Comparison of ENCODE assay signal across 9 cellular contexts in the genomic region with DNA sequence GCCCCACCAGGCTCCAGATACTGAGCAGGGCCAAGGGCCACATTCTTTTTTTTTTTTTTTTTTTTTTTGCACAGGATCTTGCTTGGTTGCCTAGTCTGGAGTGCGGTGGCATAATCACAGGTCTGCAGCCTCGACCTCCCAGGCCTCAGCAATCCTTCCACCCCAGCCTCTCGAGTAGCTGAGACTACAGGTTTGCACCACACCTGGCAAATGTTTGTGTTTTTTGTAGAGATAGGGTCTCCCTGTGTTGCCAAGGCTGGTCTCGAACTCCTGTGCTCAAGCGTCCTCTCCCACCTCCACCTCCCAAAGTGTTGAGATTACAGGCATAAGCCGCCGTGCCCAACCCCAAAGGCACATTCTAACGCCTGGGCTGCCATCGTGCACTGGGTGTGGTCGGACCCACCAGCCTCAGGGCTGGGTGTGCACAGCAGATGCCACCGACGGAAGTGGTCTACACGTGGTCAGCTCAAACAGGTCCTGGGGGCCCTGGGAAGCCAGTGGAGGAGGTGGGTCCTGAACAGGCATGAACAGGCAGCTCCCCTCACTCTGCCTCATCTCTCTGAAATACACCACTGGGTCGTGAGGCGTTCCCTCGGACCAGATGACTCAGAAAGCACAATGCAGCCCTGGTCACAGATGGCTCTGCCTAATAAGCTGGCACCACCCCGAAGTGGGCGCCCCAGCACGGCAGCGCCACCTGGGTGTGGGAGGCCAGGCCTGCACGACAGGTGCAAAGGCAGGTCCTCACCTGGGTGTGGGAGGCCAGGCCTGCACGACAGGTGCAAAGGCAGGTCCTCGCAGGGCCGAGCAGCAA. TPM values are rescaled to one million over a fixed set of nuclear protein-coding genes. Genes with fewer than 3 reads are reported as not detected.
DNase-seq lines count a peak whose midpoint lies in the region; ATAC-seq and TF ChIP-seq lines count a peak whose summit lies in the region.
"Had no signal": no experiment of that assay in that cellular context is flagged by ENCODE, and none has a peak within 500 bp of the region (broad histone marks: within the 10 kb centered on the region; RNA-seq: fewer than 3 reads in every experiment).

No MANE protein-coding gene starts in this region.

- H3K36me3 Mint-ChIP-seq in activated CD4-positive, alpha-beta T cell treated with anti-CD3 and anti-CD28 coated beads for 36 hours (ENCODE audit: low read depth), result no peaks in the 10 kb centered on the region

- TF ChIP-seq POLR2A in sigmoid colon (IDR thresholded peaks at IDR 0.05), result no peak

- H3K4me2 ChIP-seq in DOHH2 (ENCODE audit: low read length), result 0 out of 2 replicates have a peak overlapping the region, but pooled peaks have one; percentile 25

- peaks cover 5% of the 10 kb centered on the region for H3K9me3 Mint-ChIP-seq in activated CD4-positive, alpha-beta T cell treated with anti-CD3 and anti-CD28 coated beads for 36 hours (ENCODE audit: low read depth)

- H3K27ac Mint-ChIP-seq in activated CD4-positive, alpha-beta T cell treated with anti-CD3 and anti-CD28 coated beads for 36 hours, result no peak overlapping the region

- no peaks in the 10 kb centered on the region for H3K79me2 ChIP-seq in DOHH2 (ENCODE audit: control insufficient read depth, low read length)

- peak; percentile 77 for ATAC-seq in activated CD4-positive, alpha-beta T cell treated with anti-CD3 and anti-CD28 coated beads for 36 hours
- ATAC-seq in GM21786 (IDR thresholded peaks at IDR 0.05; ENCODE audit: unreplicated experiment) (no peak), HG03280 (IDR thresholded peaks at IDR 0.05; ENCODE audit: unreplicated experiment) (no peak)

- H3K4me3 ChIP-seq in DOHH2 (ENCODE audit: low read length) (no peak overlapping the region), sigmoid colon (no peak overlapping the region), ascending aorta (no peak overlapping the region)
- H3K4me3 ChIP-seq: SJSA1 had no signal

- intact Hi-C loops in activated CD4-positive, alpha-beta T cell treated with anti-CD3 and anti-CD28 coated beads for 36 hours (cut with DNase I, micrococcal nuclease), result loop anchor here in 1 of 2 experiments (2.0 kb wide), 1 partner anchor 33 kb away; no protein-coding TSS in a partner anchor
- intact Hi-C loops in sigmoid colon (cut with DNase I), result loop anchor here (5.0 kb wide), 1 partner anchor 77 kb away; the partner anchor contains the start of gene PGGHG
- intact Hi-C loops in ascending aorta (cut with DNase I), result no loop called here

- WGBS in sigmoid colon, 2 donors, result 59 to 71% methylated on average over 24 of the region's 24 CpGs

- TF ChIP-seq CTCF in DOHH2 (IDR thresholded peaks at IDR 0.05; ENCODE audit: low read depth, low read length, poor library complexity, severe bottlenecking) (peak; percentile 80), sigmoid colon (IDR thresholded peaks at IDR 0.05) (no peak), ascending aorta (IDR thresholded peaks at IDR 0.05) (peak in 1 of 3 experiments; percentile 14)

- no peak overlapping the region for H3K4me3 Mint-ChIP-seq in activated CD4-positive, alpha-beta T cell treated with anti-CD3 and anti-CD28 coated beads for 36 hours

- H3K27me3 Mint-ChIP-seq in activated CD4-positive, alpha-beta T cell treated with anti-CD3 and anti-CD28 coated beads for 36 hours, result peaks cover 19% of the 10 kb centered on the region

- H3K36me3 ChIP-seq in DOHH2 (ENCODE audit: control insufficient read depth, low read length), result no peaks in the 10 kb centered on the region
- H3K36me3 ChIP-seq in sigmoid colon, result no peaks in the 10 kb centered on the region
- H3K36me3 ChIP-seq in ascending aorta, result no peaks in the 10 kb centered on the region
- H3K36me3 ChIP-seq: SJSA1 had no signal

- H3F3A ChIP-seq in DOHH2 (ENCODE audit: control insufficient read depth, insufficient read depth), result no peaks in the 10 kb centered on the region

- H3K9me3 ChIP-seq in DOHH2 (ENCODE audit: control insufficient read depth, insufficient read depth, low read length) (no peaks in the 10 kb centered on the region), sigmoid colon (peaks cover 0 to 2% (median 0%) of the 10 kb centered on the region in 4 donors), ascending aorta (no peaks in the 10 kb centered on the region)

- no peak overlapping the region for H3K27ac ChIP-seq in DOHH2 (ENCODE audit: low read depth, low read length)
- H3K27ac ChIP-seq in epithelial cell of prostate, result peak overlapping the region; percentile 34
- no peak overlapping the region for H3K27ac ChIP-seq in sigmoid colon
- H3K27ac ChIP-seq in ascending aorta, result no peak overlapping the region
- H3K27ac ChIP-seq: SJSA1 had no signal

- no peaks in the 10 kb centered on the region for H3K9me2 ChIP-seq in DOHH2 (replicated peaks; ENCODE audit: control insufficient read depth, low read length)

- H3K4me1 Mint-ChIP-seq in activated CD4-positive, alpha-beta T cell treated with anti-CD3 and anti-CD28 coated beads for 36 hours, result peaks cover 15% of the 10 kb centered on the region

- H4K20me1 ChIP-seq in DOHH2 (ENCODE audit: control insufficient read depth, insufficient read depth, low read depth, low read length), result no peaks in the 10 kb centered on the region

- CTCF ChIA-PET in activated CD4-positive, alpha-beta T cell treated with anti-CD3 and anti-CD28 coated beads for 36 hours (lab: Charles Lee), result interaction anchor here (0.6 to 4.0 kb wide), 9 partner anchors 9 to 113 kb away, joined by 3 to 22 read pairs (median 4); no protein-coding TSS in a partner anchor

- DNase-seq in NAMALWA (ENCODE audit: low spot score) (peak; percentile 73), epithelial cell of prostate (ENCODE audit: low read depth, low spot score) (peak; percentile 66), sigmoid colon (peak; percentile 57), ascending aorta (ENCODE audit: low spot score in 2 of 2) (no peak)
- peak; percentile 78 for DNase-seq in activated CD4-positive, alpha-beta T cell treated with anti-CD3 and anti-CD28 coated beads for 36 hours

- POLR2A ChIA-PET in activated CD4-positive, alpha-beta T cell treated with anti-CD3 and anti-CD28 coated beads for 36 hours (lab: Charles Lee), result interaction anchor here (0.6 kb wide), 2 partner anchors 75 to 130 kb away, joined by 3 read pairs; no protein-coding TSS in a partner anchor

- H3K4me1 ChIP-seq in DOHH2 (ENCODE audit: control insufficient read depth, low read length) (peaks cover 3% of the 10 kb centered on the region; the same call in 1 of the 2 replicates), sigmoid colon (peaks cover 0 to 11% (median 9%) of the 10 kb centered on the region in 4 donors), ascending aorta (peaks cover 0 to 5% of the 10 kb centered on the region in 2 donors)

- no peak for TF ChIP-seq EP300 in sigmoid colon (IDR thresholded peaks at IDR 0.05)

- H3K27me3 ChIP-seq in DOHH2 (ENCODE audit: control insufficient read depth, low read length) (peaks cover 6% of the 10 kb centered on the region; the same call in 1 of the 2 replicates), sigmoid colon (peaks cover 21 to 46% (median 25%) of the 10 kb centered on the region in 3 donors), ascending aorta (peaks cover 12% of the 10 kb centered on the region)

RNA-seq across cellular contexts. Expression of gene B4GALNT4, which starts 5.1 kb away (rescaled TPM):
- total RNA-seq in activated CD4-positive, alpha-beta T cell treated with anti-CD3 and anti-CD28 coated beads for 36 hours, result 1 to 10 TPM; 3.8 to 6.6 TPM
- total RNA-seq in sigmoid colon (1 to 10 TPM; 1.4 to 9.1 (median 2.7) TPM), ascending aorta (not detected)
- 1 to 10 TPM in 2 of 3 donors, not detected in 1; 7.6 to 7.8 TPM for polyA plus RNA-seq in sigmoid colon
- total RNA-seq: SJSA1 had no signal

RNA-seq across cellular contexts. Expression of gene PKP3, which starts 29.9 kb away (rescaled TPM):
- under 1 TPM; 0.07 to 0.18 TPM for total RNA-seq in activated CD4-positive, alpha-beta T cell treated with anti-CD3 and anti-CD28 coated beads for 36 hours
- under 1 TPM in 2 of 4 donors, not detected in 2; 0.27 to 0.71 TPM for total RNA-seq in sigmoid colon
- 100 to 1,000 TPM in 1 of 3 donors, 10 to 100 TPM in 2; 57.1 to 140 (median 86.7) TPM for polyA plus RNA-seq in sigmoid colon
- not detected for total RNA-seq in ascending aorta

RNA-seq across cellular contexts. Expression of gene IFITM3, which starts 43.5 kb away (rescaled TPM):
- total RNA-seq in activated CD4-positive, alpha-beta T cell treated with anti-CD3 and anti-CD28 coated beads for 36 hours, result 100 to 1,000 TPM in 1 of 2 experiments, 10 to 100 TPM in 1; 77.5 to 122 TPM
- total RNA-seq in sigmoid colon (100 to 1,000 TPM; 278 to 463 (median 291) TPM), ascending aorta (1,421 TPM)
- polyA plus RNA-seq in sigmoid colon, result 1,000 to 10,000 TPM in 1 of 3 donors, 100 to 1,000 TPM in 2; 116 to 1,104 (median 383) TPM

RNA-seq across cellular contexts. Expression of gene IFITM1, which starts 50.3 kb away (rescaled TPM):
- 100 to 1,000 TPM; 248 to 285 TPM for total RNA-seq in activated CD4-positive, alpha-beta T cell treated with anti-CD3 and anti-CD28 coated beads for 36 hours
- total RNA-seq in sigmoid colon (10 to 100 TPM; 82.4 to 94.2 (median 92.6) TPM), ascending aorta (650 TPM)
- polyA plus RNA-seq in sigmoid colon, result 100 to 1,000 TPM in 1 of 3 donors, 10 to 100 TPM in 2; 41.2 to 580 (median 58.9) TPM

RNA-seq across cellular contexts. Expression of gene SIGIRR, which starts 50.6 kb away (rescaled TPM):
- total RNA-seq in activated CD4-positive, alpha-beta T cell treated with anti-CD3 and anti-CD28 coated beads for 36 hours, result 10 to 100 TPM; 33.0 to 34.9 TPM
- 10 to 100 TPM; 51.0 to 70.9 (median 53.1) TPM for total RNA-seq in sigmoid colon
- polyA plus RNA-seq in sigmoid colon, result 100 to 1,000 TPM in 1 of 3 donors, 10 to 100 TPM in 2; 46.8 to 122 (median 50.2) TPM
- 121 TPM for total RNA-seq in ascending aorta

Comparison
In these comparisons a context has a peak if more than half of its experiments do, and no peak if none do; other contexts are left out.
1. DNase-seq: peak in NAMALWA (single experiment), activated CD4-positive, alpha-beta T cell treated with anti-CD3 and anti-CD28 coated beads for 36 hours (single experiment), epithelial cell of prostate (single experiment) and sigmoid colon (single experiment); none in ascending aorta (0 of 2).